ENCODE assay signal across 7 cellular contexts in genomic region chr3:4720316-4721075, GRCh38.
A peak's percentile ranks its signal among the peaks of the same experiment; 100 is the strongest.
DNase-seq lines count a peak whose midpoint lies in the region; ATAC-seq and TF ChIP-seq lines count a peak whose summit lies in the region.

No MANE protein-coding gene starts in this region.

- intact Hi-C loops in left ventricle myocardium inferior (cut with micrococcal nuclease): no loop called here
- intact Hi-C loops in gastrocnemius medialis (cut with DNase I; ENCODE audit: low total_unique reads): loop anchor here (1.0 to 5.0 kb wide), 2 partner anchors 87 to 306 kb away; no protein-coding TSS in a partner anchor

- no peak overlapping the region for H3K9ac ChIP-seq in Loucy (ENCODE audit: low read depth, low read length, poor library complexity, severe bottlenecking)

- H4K20me1 ChIP-seq in Loucy (ENCODE audit: insufficient read depth, low read length, poor library complexity, severe bottlenecking): no peaks in the 10 kb centered on the region

- H3K4me1 ChIP-seq in Loucy (ENCODE audit: insufficient read depth, low read length, poor library complexity, severe bottlenecking): peaks cover 3% of the 10 kb centered on the region
- H3K4me1 ChIP-seq in left ventricle myocardium inferior: peaks cover 76% of the 10 kb centered on the region
- peaks cover 49 to 55% of the 10 kb centered on the region in 2 donors for H3K4me1 ChIP-seq in gastrocnemius medialis

- DNase-seq in GM10248 (ENCODE audit: extremely low spot score) (peak; percentile 35), amniotic epithelial cell (ENCODE audit: low read depth) (peak; percentile 78), left ventricle myocardium inferior (peak; percentile 64), gastrocnemius medialis (peak; percentile 38 to 57), NCI-H187 (lab: John Stamatoyannopoulos, UW) (no peak)

- CTCF ChIA-PET in GM10248 (lab: Yijun Ruan, JAX): interaction anchor here (0.7 to 6.6 kb wide), 36 partner anchors 9 to 337 kb away, joined by 3 to 52 read pairs (median 4); partner anchors contain the start of gene BHLHE40

- no peaks in the 10 kb centered on the region for H3K9me2 ChIP-seq in Loucy (replicated peaks; ENCODE audit: low read depth, low read length)

- in situ Hi-C loops in gastrocnemius medialis (cut with MboI; ENCODE audit: low sequenced_read_pairs in 4 of 4): loop anchor here in 2 of 4 donors (5.0 to 25.0 kb wide), 4 partner anchors 104 to 492 kb away; partner anchors contain the start of gene BHLHE40 (in 1 of the 2)

- no peak overlapping the region for H2AFZ ChIP-seq in Loucy (ENCODE audit: low read length)

- no peaks in the 10 kb centered on the region for H3K79me2 ChIP-seq in Loucy (ENCODE audit: insufficient read depth, low read length)

- H3K36me3 ChIP-seq in Loucy (ENCODE audit: insufficient read depth, low read length) (peaks cover 13% of the 10 kb centered on the region; the same call in 1 of the 2 replicates), left ventricle myocardium inferior (peaks cover 2% of the 10 kb centered on the region), gastrocnemius medialis (no peaks in the 10 kb centered on the region)

- H3K27me3 ChIP-seq in Loucy (ENCODE audit: insufficient read depth, low read length, poor library complexity, severe bottlenecking) (no peaks in the 10 kb centered on the region), left ventricle myocardium inferior (ENCODE audit: low read depth) (no peaks in the 10 kb centered on the region), gastrocnemius medialis (no peaks in the 10 kb centered on the region)

- POLR2A ChIA-PET in GM10248 (lab: Yijun Ruan, JAX): no interaction called here

- TF ChIP-seq CTCF in GM10248 (IDR thresholded peaks at IDR 0.05; ENCODE audit: control extremely low read depth, extremely low read depth, low read depth, missing control alignments) (peak; percentile 44), Loucy (conservative IDR thresholded peaks at IDR 0.05; ENCODE audit: low read length) (peak; percentile 52), left ventricle myocardium inferior (IDR thresholded peaks at IDR 0.05; ENCODE audit: borderline replicate concordance) (peak; percentile 68), gastrocnemius medialis (IDR thresholded peaks at IDR 0.05 in 4 of 5, conservative IDR thresholded peaks at IDR 0.05 in 1 of 5) (peak in 3 of 5 experiments; percentile 29 to 36 (median 31))

- H3K9me3 ChIP-seq in Loucy (ENCODE audit: insufficient read depth, low read depth, low read length) (no peaks in the 10 kb centered on the region), left ventricle myocardium inferior (replicated peaks) (no peaks in the 10 kb centered on the region), gastrocnemius medialis (no peaks in the 10 kb centered on the region)

- H3K4me2 ChIP-seq in Loucy (ENCODE audit: low read depth, low read length, poor library complexity, severe bottlenecking): no peak overlapping the region

- H3K4me3 ChIP-seq in Loucy (ENCODE audit: low read length, poor library complexity, severe bottlenecking) (no peak overlapping the region), left ventricle myocardium inferior (no peak overlapping the region), gastrocnemius medialis (no peak overlapping the region)

- no peak for TF ChIP-seq POLR2A in gastrocnemius medialis (IDR thresholded peaks at IDR 0.05)

- H3K27ac ChIP-seq in left ventricle myocardium inferior (replicated peaks): peak overlapping the region; percentile 60
- H3K27ac ChIP-seq in gastrocnemius medialis: peak overlapping the region; percentile 69 to 81 (median 74)

- H3F3A ChIP-seq in Loucy (ENCODE audit: low read depth): no peaks in the 10 kb centered on the region

- ATAC-seq in gastrocnemius medialis (peak; percentile 46 to 48), GM18861 (IDR thresholded peaks at IDR 0.05; ENCODE audit: unreplicated experiment) (no peak)

Comparison
In these comparisons a context has a peak if more than half of its experiments do, and no peak if none do; other contexts are left out.
1. DNase-seq: peak in GM10248 (single experiment), amniotic epithelial cell (single experiment), left ventricle myocardium inferior (single experiment) and gastrocnemius medialis (2 of 2); none in NCI-H187 (0 of 2).
2. Peak in every context shown above with its lines, with median percentiles within 50 percentile points of each other: CTCF ChIP-seq.